27 cellular contexts compared by ENCODE assay signal in genomic region chr2:192347542-192347941, GRCh38.
"Had no signal": no experiment of that assay in that cellular context is flagged by ENCODE, and none has a peak within 500 bp of the region (broad histone marks: within the 10 kb centered on the region; RNA-seq: fewer than 3 reads in every experiment).

No MANE protein-coding gene starts in this region.

- H3K27ac ChIP-seq: colonic mucosa, epithelial cell of prostate, esophagus squamous epithelium, gastrocnemius medialis, heart right ventricle, left lung, lower lobe of right lung had no signal

- H3K4me3 ChIP-seq: colonic mucosa, esophagus squamous epithelium, gastrocnemius medialis, heart right ventricle, left lung, lower lobe of right lung, mucosa of descending colon had no signal

- H3K27me3 ChIP-seq: colonic mucosa, esophagus squamous epithelium, gastrocnemius medialis, heart right ventricle, left lung had no signal

- DNase-seq: colonic mucosa; cortex of kidney; effector CD8-positive, alpha-beta T cell; effector memory CD8-positive, alpha-beta T cell; endodermal cell; erythroblast; esophagus squamous epithelium; foreskin fibroblast; foreskin melanocyte; gastrocnemius medialis; glutamatergic neuron; head of caudate nucleus; heart right ventricle; hippocampal formation; left cardiac atrium; left lung; left ventricle myocardium superior; lower lobe of right lung; mesenchymal stem cell; mucosa of descending colon had no signal

- H3K4me1 ChIP-seq: colonic mucosa, esophagus squamous epithelium, gastrocnemius medialis, heart right ventricle, left lung, lower lobe of right lung had no signal

- H3K27ac Mint-ChIP-seq: dendritic cell treated with granulocyte-macrophage colony-stimulating factor and Interleukin-4, amounts not matched to agents 40 ng/mL and 50 ng/mL, for 4 days; effector memory CD8-positive, alpha-beta T cell; endodermal cell; mesothelial cell of epicardium had no signal

- ATAC-seq: effector memory CD8-positive, alpha-beta T cell; esophagus mucosa; gastrocnemius medialis; heart right ventricle; left cardiac atrium; left lung; left ventricle myocardium superior; lower lobe of right lung; mucosa of descending colon had no signal

- H3K27me3 Mint-ChIP-seq: dendritic cell treated with granulocyte-macrophage colony-stimulating factor and Interleukin-4, amounts not matched to agents 40 ng/mL and 50 ng/mL, for 4 days; effector memory CD8-positive, alpha-beta T cell had no signal

- H3K9me3 Mint-ChIP-seq: effector memory CD8-positive, alpha-beta T cell; endodermal cell had no signal

- FAIRE-seq: endometrium, islet of Langerhans, keratinocyte had no signal

- H3K4me1 Mint-ChIP-seq: endodermal cell, mesothelial cell of epicardium had no signal

- H3K9me3 ChIP-seq: colonic mucosa, esophagus squamous epithelium, gastrocnemius medialis, mucosa of descending colon had no signal

- H3K36me3 ChIP-seq: colonic mucosa, esophagus squamous epithelium, gastrocnemius medialis, heart right ventricle, left lung, lower lobe of right lung had no signal

- H3K4me3 Mint-ChIP-seq: dendritic cell treated with granulocyte-macrophage colony-stimulating factor and Interleukin-4, amounts not matched to agents 40 ng/mL and 50 ng/mL, for 4 days; effector memory CD8-positive, alpha-beta T cell; endodermal cell; mesothelial cell of epicardium had no signal
